ENCODE assay signal across 9 cellular contexts in genomic region chr22:25051073-25051472, GRCh38.
DNase-seq lines count a peak whose midpoint lies in the region; TF ChIP-seq lines count a peak whose summit lies in the region.
"Had no signal": no experiment of that assay in that cellular context is flagged by ENCODE, and none has a peak within 500 bp of the region (broad histone marks: within the 10 kb centered on the region; RNA-seq: fewer than 3 reads in every experiment).

No MANE protein-coding gene starts in this region.

- H3K4me3 ChIP-seq in GM12865 (ENCODE audit: low read depth, low read length) (no peak overlapping the region), neural progenitor cell (no peak overlapping the region)
- H3K4me3 ChIP-seq: coronary artery had no signal

- no peaks in the 10 kb centered on the region for H3K4me1 ChIP-seq in neural progenitor cell

- peaks cover 8% of the 10 kb centered on the region for H3K36me3 ChIP-seq in neural progenitor cell

- peaks cover 17% of the 10 kb centered on the region for H3K36me3 Mint-ChIP-seq in chondrocyte (ENCODE audit: low read depth)
- peaks cover 22% of the 10 kb centered on the region for H3K36me3 Mint-ChIP-seq in neural progenitor cell

- no peak overlapping the region for H3K4me3 Mint-ChIP-seq in chondrocyte (ENCODE audit: unreplicated experiment)
- no peak overlapping the region for H3K4me3 Mint-ChIP-seq in neural progenitor cell

- H3K9ac ChIP-seq in neural progenitor cell = no peak overlapping the region

- DNase-seq in GM12865 (ENCODE audit: low read depth) (peak; percentile 14), NAMALWA (ENCODE audit: low spot score) (peak; percentile 48), chondrocyte (ENCODE audit: low spot score) (no peak), neural progenitor cell (ENCODE audit: low spot score) (no peak), globus pallidus (ENCODE audit: low spot score) (no peak), DMS79 treated with DMSO at 0.1 percent for 48 hours (lab: John Stamatoyannopoulos, UW) (no peak), medulla oblongata (ENCODE audit: extremely low spot score) (no peak)
- DNase-seq: activated CD8-positive, alpha-beta memory T cell treated with anti-CD3 and anti-CD28 coated beads, Interleukin-2, amount 50 U/mL, for 4 hours had no signal

- no peaks in the 10 kb centered on the region for H3K27me3 ChIP-seq in neural progenitor cell

- H3K27me3 Mint-ChIP-seq in chondrocyte (ENCODE audit: low read depth) = no peaks in the 10 kb centered on the region
- H3K27me3 Mint-ChIP-seq in neural progenitor cell (ENCODE audit: insufficient read depth, low read depth) = peaks cover 2% of the 10 kb centered on the region

- no peak overlapping the region for H2AFZ ChIP-seq in neural progenitor cell (replicated peaks)

- H3K27ac ChIP-seq in neural progenitor cell = no peak overlapping the region
- H3K27ac ChIP-seq: coronary artery had no signal

- H3K79me2 ChIP-seq in neural progenitor cell (ENCODE audit: low read depth) = no peaks in the 10 kb centered on the region

- H3K4me1 Mint-ChIP-seq in chondrocyte (ENCODE audit: low read depth) (peaks cover 30% of the 10 kb centered on the region), neural progenitor cell (peaks cover 13% of the 10 kb centered on the region)

- H3K27ac Mint-ChIP-seq in chondrocyte (ENCODE audit: unreplicated experiment) = no peak overlapping the region
- no peak overlapping the region for H3K27ac Mint-ChIP-seq in neural progenitor cell

- H3K9me3 Mint-ChIP-seq in chondrocyte (ENCODE audit: low read depth) (peaks cover 9% of the 10 kb centered on the region), neural progenitor cell (peaks cover 11% of the 10 kb centered on the region)

- no peaks in the 10 kb centered on the region for H3K9me3 ChIP-seq in neural progenitor cell (ENCODE audit: low read depth)

- peaks cover 7% of the 10 kb centered on the region for H4K20me1 ChIP-seq in neural progenitor cell (ENCODE audit: low read depth)

- H3F3A ChIP-seq in neural progenitor cell (ENCODE audit: low read depth) = peaks cover under 1% of the 10 kb centered on the region

- H3K4me2 ChIP-seq in neural progenitor cell = no peak overlapping the region

- TF ChIP-seq CTCF in GM12865 (IDR thresholded peaks at IDR 0.05; ENCODE audit: insufficient read depth, low read depth, low read length, missing control alignments) = peak; percentile 46
- peak; percentile 72 for TF ChIP-seq CTCF in chondrocyte (IDR thresholded peaks at IDR 0.05)
- peak; percentile 45 for TF ChIP-seq CTCF in neural progenitor cell (IDR thresholded peaks at IDR 0.05)

Comparison
In these comparisons a context has a peak if more than half of its experiments do, and no peak if none do; other contexts are left out.
1. DNase-seq: peak in GM12865 (single experiment) and NAMALWA (single experiment); none in chondrocyte (single experiment), neural progenitor cell (single experiment), globus pallidus (single experiment), DMS79 treated with DMSO at 0.1 percent for 48 hours (single experiment) and medulla oblongata (single experiment).
2. Peak in every context shown above with its lines, with median percentiles within 50 percentile points of each other: CTCF ChIP-seq.